10 cellular contexts compared by ENCODE assay signal in genomic region chr10:104076743-104077160, GRCh38. TPM values are rescaled to one million over a fixed set of nuclear protein-coding genes. Genes with fewer than 3 reads are reported as not detected.
DNase-seq lines count a peak whose midpoint lies in the region; TF ChIP-seq lines count a peak whose summit lies in the region.
"Had no signal": no experiment of that assay in that cellular context is flagged by ENCODE, and none has a peak within 500 bp of the region (broad histone marks: within the 10 kb centered on the region; RNA-seq: fewer than 3 reads in every experiment).

No MANE protein-coding gene starts in this region.

- no peaks in the 10 kb centered on the region for H3K4me1 Mint-ChIP-seq in activated naive CD4-positive, alpha-beta T cell treated with anti-CD3 and anti-CD28 coated beads, Interleukin-2, amount 10 ng/mL, durations not matched to agents 7 days and 5 days

- no peak overlapping the region for H3K4me3 ChIP-seq in fibroblast of mammary gland (ENCODE audit: control insufficient read depth, low read depth, low read length)
- H3K4me3 ChIP-seq in neuronal stem cell (ENCODE audit: low read length in 2 of 2): no peak overlapping the region
- H3K4me3 ChIP-seq: ascending aorta had no signal

- peaks cover 5% of the 10 kb centered on the region for H3K27me3 Mint-ChIP-seq in activated naive CD4-positive, alpha-beta T cell treated with anti-CD3 and anti-CD28 coated beads, Interleukin-2, amount 10 ng/mL, durations not matched to agents 7 days and 5 days

- H3K4me2 ChIP-seq in neuronal stem cell (ENCODE audit: insufficient read depth, low read length, poor library complexity, severe bottlenecking): no peak overlapping the region

- no peak overlapping the region for H3K27ac Mint-ChIP-seq in activated naive CD4-positive, alpha-beta T cell treated with anti-CD3 and anti-CD28 coated beads, Interleukin-2, amount 10 ng/mL, durations not matched to agents 7 days and 5 days

- H3K79me1 ChIP-seq in neuronal stem cell (ENCODE audit: low read depth, low read length): no peaks in the 10 kb centered on the region

- no peak overlapping the region for H2BK120ac ChIP-seq in neuronal stem cell (ENCODE audit: low read depth, low read length)

- no peak overlapping the region for H4K91ac ChIP-seq in neuronal stem cell (ENCODE audit: low read depth, low read length, poor library complexity)

- H3K4ac ChIP-seq in neuronal stem cell (ENCODE audit: low read length): no peak overlapping the region

- H3K4me3 Mint-ChIP-seq in activated naive CD4-positive, alpha-beta T cell treated with anti-CD3 and anti-CD28 coated beads, Interleukin-2, amount 10 ng/mL, durations not matched to agents 7 days and 5 days: no peak overlapping the region

- H4K8ac ChIP-seq in neuronal stem cell (ENCODE audit: low read depth, low read length): no peak overlapping the region

- H3K36me3 ChIP-seq in neuronal stem cell (replicated peaks in 1 of 2; ENCODE audit: control insufficient read depth in 2 of 2, insufficient read depth in 2 of 2, low read length in 2 of 2): no peaks in the 10 kb centered on the region
- H3K36me3 ChIP-seq: ascending aorta had no signal

- no peak overlapping the region for H3K18ac ChIP-seq in neuronal stem cell (ENCODE audit: low read length)

- H3K27me3 ChIP-seq in neuronal stem cell (ENCODE audit: control insufficient read depth in 3 of 3, insufficient read depth in 3 of 3, low read depth in 1 of 3, low read length in 3 of 3): peaks cover 0 to 17% (median 0%) of the 10 kb centered on the region in 3 experiments
- H3K27me3 ChIP-seq: ascending aorta had no signal

- H3K4me1 ChIP-seq in neuronal stem cell (ENCODE audit: control insufficient read depth in 2 of 2, insufficient read depth in 1 of 2, low read depth in 1 of 2, low read length in 2 of 2): peaks cover 10 to 14% of the 10 kb centered on the region in 2 donors
- H3K4me1 ChIP-seq: ascending aorta had no signal

- H3K27ac ChIP-seq in neuronal stem cell (replicated peaks; ENCODE audit: low read length): peak overlapping the region; percentile 2
- H3K27ac ChIP-seq: ascending aorta had no signal

- H3K23ac ChIP-seq in neuronal stem cell (ENCODE audit: low read depth, low read length, poor library complexity): no peak overlapping the region

- H3K36me3 Mint-ChIP-seq in activated naive CD4-positive, alpha-beta T cell treated with anti-CD3 and anti-CD28 coated beads, Interleukin-2, amount 10 ng/mL, durations not matched to agents 7 days and 5 days: no peaks in the 10 kb centered on the region

- no peak for TF ChIP-seq CTCF in fibroblast of mammary gland (conservative IDR thresholded peaks at IDR 0.05; ENCODE audit: control insufficient read depth, insufficient read depth, low read depth, low read length)

- H2AFZ ChIP-seq in neuronal stem cell (ENCODE audit: low read length): no peak overlapping the region

- no peak overlapping the region for H2BK5ac ChIP-seq in neuronal stem cell (ENCODE audit: low read length)

- DNase-seq in ELF-1 (ENCODE audit: low read depth, low spot score): peak; percentile 85
- DNase-seq in NCI-H2227 (lab: John Stamatoyannopoulos, UW; ENCODE audit: unreplicated experiment): peak; percentile 56
- DNase-seq in fibroblast of mammary gland (ENCODE audit: low read depth): peak; percentile 21
- peak; percentile 70 for DNase-seq in neuronal stem cell (ENCODE audit: low spot score)
- no peak for DNase-seq in stimulated activated CD4-positive, alpha-beta T cell treated with anti-CD3 and anti-CD28 coated beads, Interleukin-12 subunit alpha, Interleukin-12 subunit beta, amount 100 ng/mL, for 4 hours
- DNase-seq in activated naive CD4-positive, alpha-beta T cell treated with anti-CD3 and anti-CD28 coated beads, Interleukin-2, amount 10 ng/mL, durations not matched to agents 7 days and 5 days: no peak
- no peak for DNase-seq in dedifferentiated amniotic fluid mesenchymal stem cell (ENCODE audit: extremely low spot score)
- no peak for DNase-seq in activated CD4-positive, alpha-beta T cell treated with anti-CD3 and anti-CD28 coated beads for 48 hours
- DNase-seq: SIG-M5 had no signal

- H3K9me3 Mint-ChIP-seq in activated naive CD4-positive, alpha-beta T cell treated with anti-CD3 and anti-CD28 coated beads, Interleukin-2, amount 10 ng/mL, durations not matched to agents 7 days and 5 days: no peaks in the 10 kb centered on the region

- no CpG with 5 or more reads among the region's 3 CpGs for WGBS in neuronal stem cell (ENCODE audit: extremely low coverage in 2 of 2, insufficient read length in 2 of 2, insufficient replicate concordance in 1 of 2), 2 donors

- H3K9ac ChIP-seq in neuronal stem cell (ENCODE audit: low read depth, low read length, poor library complexity): no peak overlapping the region

- H3K14ac ChIP-seq in neuronal stem cell (ENCODE audit: low read length): no peak overlapping the region

- no peak overlapping the region for H2AK5ac ChIP-seq in neuronal stem cell (ENCODE audit: low read depth, low read length)

- CTCF ChIA-PET in activated naive CD4-positive, alpha-beta T cell treated with anti-CD3 and anti-CD28 coated beads, Interleukin-2, amount 10 ng/mL, durations not matched to agents 7 days and 5 days (lab: Charles Lee): no interaction called here

- H3K9me3 ChIP-seq in neuronal stem cell (replicated peaks in 1 of 2; ENCODE audit: control insufficient read depth in 2 of 2, insufficient read depth in 1 of 2, low read depth in 1 of 2, low read length in 2 of 2): no peaks in the 10 kb centered on the region
- H3K9me3 ChIP-seq: ascending aorta had no signal

- no peak overlapping the region for H2BK12ac ChIP-seq in neuronal stem cell (ENCODE audit: low read length)

- H2BK15ac ChIP-seq in neuronal stem cell (ENCODE audit: low read length): no peak overlapping the region

RNA-seq across cellular contexts. Expression of gene COL17A1, which starts 8.9 kb away (rescaled TPM):
- polyA plus RNA-seq in neuronal stem cell (2013, experiment 1 of 2): 1.3 TPM
- polyA plus RNA-seq in neuronal stem cell (2013, experiment 2 of 2): 1.2 TPM

RNA-seq across cellular contexts. Expression of gene SFR1, which starts 45.2 kb away (rescaled TPM):
- 7.5 TPM for polyA plus RNA-seq in neuronal stem cell (2013, experiment 1 of 2)
- polyA plus RNA-seq in neuronal stem cell (2013, experiment 2 of 2): 8.5 TPM

Comparison
In these comparisons a context has a peak if more than half of its experiments do, and no peak if none do; other contexts are left out.
1. DNase-seq: peak in ELF-1 (single experiment), NCI-H2227 (single experiment), fibroblast of mammary gland (single experiment) and neuronal stem cell (single experiment); none in stimulated activated CD4-positive, alpha-beta T cell treated with anti-CD3 and anti-CD28 coated beads, Interleukin-12 subunit alpha, Interleukin-12 subunit beta, amount 100 ng/mL, for 4 hours (single experiment), activated naive CD4-positive, alpha-beta T cell treated with anti-CD3 and anti-CD28 coated beads, Interleukin-2, amount 10 ng/mL, durations not matched to agents 7 days and 5 days (single experiment), dedifferentiated amniotic fluid mesenchymal stem cell (single experiment) and activated CD4-positive, alpha-beta T cell treated with anti-CD3 and anti-CD28 coated beads for 48 hours (single experiment).